Comparison of ENCODE assay signal across 17 cellular contexts in the genomic region with DNA sequence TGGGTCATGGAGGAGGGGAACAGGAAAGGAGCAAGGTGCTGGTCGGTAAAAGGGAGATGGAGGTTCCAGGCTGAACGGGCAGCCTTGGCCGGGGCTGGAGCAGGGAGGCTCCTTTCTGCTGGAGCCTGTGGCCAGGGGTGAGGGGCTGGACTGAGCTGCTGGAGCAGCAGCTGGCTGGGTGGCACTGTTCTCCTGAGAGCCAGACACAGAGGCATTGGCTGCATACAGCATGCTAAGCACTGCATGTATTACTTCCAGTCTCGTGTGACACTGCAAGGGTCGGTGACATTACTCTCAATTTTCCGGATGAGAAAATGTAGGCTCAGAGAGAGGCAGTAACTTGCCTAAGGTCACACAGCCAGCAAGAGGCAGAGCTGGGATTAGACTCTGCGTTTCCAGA. TPM values are rescaled to one million over a fixed set of nuclear protein-coding genes. Genes with fewer than 3 reads are reported as not detected.
DNase-seq lines count a peak whose midpoint lies in the region; ATAC-seq, FAIRE-seq and TF ChIP-seq lines count a peak whose summit lies in the region.
"Had no signal": no experiment of that assay in that cellular context is flagged by ENCODE, and none has a peak within 500 bp of the region (broad histone marks: within the 10 kb centered on the region; RNA-seq: fewer than 3 reads in every experiment).

No MANE protein-coding gene starts in this region.

- POLR2A ChIA-PET in K562 (lab: Yijun Ruan, JAX): no interaction called here
- POLR2A ChIA-PET in PC-9 (lab: Charles Lee; ENCODE audit: unreplicated experiment): no interaction called here

- in situ Hi-C loops in K562 (cut with MboI): loop anchor here (25.0 kb wide), 1 partner anchor 1266 kb away; no protein-coding TSS in a partner anchor

- H3K27me3 Mint-ChIP-seq in natural killer cell (ENCODE audit: low read depth in 2 of 2): peaks cover 0 to 6% of the 10 kb centered on the region in 2 donors

- peak overlapping the region; percentile 49 for H3K4me3 Mint-ChIP-seq in natural killer cell

- H3K4me1 ChIP-seq in right cardiac atrium (ENCODE audit: control insufficient read depth, insufficient read depth, low read length) (no peaks in the 10 kb centered on the region), K562 (replicated peaks in 1 of 2; ENCODE audit: control insufficient read depth in 2 of 2, insufficient read depth in 2 of 2, low read length in 2 of 2) (peaks cover 0 to 32% of the 10 kb centered on the region in 2 experiments; a peak in 2 of 5 replicates), PC-9 (replicated peaks; ENCODE audit: insufficient read depth) (no peaks in the 10 kb centered on the region)
- H3K4me1 ChIP-seq: BE2C, SJCRH30 had no signal

- no peak for TF ChIP-seq RAD21 in K562 (CRISPR knock-in tag; conservative IDR thresholded peaks at IDR 0.05 in 1 of 2, IDR thresholded peaks at IDR 0.05 in 1 of 2)

- no TSS peak for BruUV-seq in K562 (replicated peaks; lab: Mats Ljungman, UMichigan)
- BruUV-seq in PC-9 (replicated peaks; lab: Mats Ljungman, UMichigan): no TSS peak

- H3K79me2 ChIP-seq in K562 (ENCODE audit: control insufficient read depth, insufficient read depth, low read length): no peaks in the 10 kb centered on the region
- no peaks in the 10 kb centered on the region for H3K79me2 ChIP-seq in PC-9 (ENCODE audit: low read depth)

- H3K9me1 ChIP-seq in K562 (ENCODE audit: control insufficient read depth, insufficient read depth, low read length): no peaks in the 10 kb centered on the region

- TF ChIP-seq CTCF in K562 (IDR thresholded peaks at IDR 0.05 in 2 of 3, conservative IDR thresholded peaks at IDR 0.05 in 1 of 3; ENCODE audit: insufficient read depth in 2 of 3, low read depth in 1 of 3, low read length in 3 of 3) (no peak), natural killer cell (IDR thresholded peaks at IDR 0.05) (no peak), PC-9 (conservative IDR thresholded peaks at IDR 0.05) (no peak)

- WGBS in right cardiac atrium: 75% methylated on average over 7 of the region's 7 CpGs
- WGBS in K562 (ENCODE audit: insufficient coverage, low coverage, missing lambda C conversion rate): 0% methylated on average over 6 of the region's 7 CpGs

- peak overlapping the region; percentile 36 to 94 for H3K27ac Mint-ChIP-seq in natural killer cell

- FAIRE-seq in K562 (lab: Jason Lieb, UNC): no peak
- FAIRE-seq: H1 had no signal

- no peak for TF ChIP-seq EP300 in K562 (IDR thresholded peaks at IDR 0.05; ENCODE audit: low read length)

- CTCF ChIA-PET in K562 (lab: Yijun Ruan, JAX; ENCODE audit: low intra/inter-chr PET ratio) (no interaction called here), PC-9 (lab: Charles Lee) (no interaction called here)

- DNase-seq in Right ventricle myocardium superior (peak; percentile 3), right cardiac atrium (no peak), K562 (ENCODE audit: extremely low read depth in 1 of 4, low spot score in 3 of 4) (no peak), natural killer cell (no peak), glomerular visceral epithelial cell (ENCODE audit: extremely low spot score) (no peak), PC-9 (no peak), cerebellar nuclear complex (lab: John Stamatoyannopoulos, UW) (no peak)
- DNase-seq: BE2C, DMS79 treated with DMSO at 0.1 percent for 48 hours, NCI-H1417, NCI-H187 treated with DMSO at 0.1 percent for 48 hours, NCI-H345, NCI-H524 treated with DMSO at 0.1 percent for 48 hours, PC-3, SJCRH30 had no signal

- H3K36me3 Mint-ChIP-seq in natural killer cell: peaks cover 8% of the 10 kb centered on the region

- H4K20me1 ChIP-seq in K562 (replicated peaks; ENCODE audit: control insufficient read depth, insufficient read depth, low read length) (0 out of 2 replicates have a peak, but pooled peaks cover 13% of the 10 kb centered on the region), PC-9 (ENCODE audit: insufficient read depth) (no peaks in the 10 kb centered on the region)

- H3K9me3 Mint-ChIP-seq in natural killer cell: peaks cover 5 to 6% of the 10 kb centered on the region in 2 donors

- no peak overlapping the region for H3K4me2 ChIP-seq in K562 (ENCODE audit: insufficient read depth, low read length)
- no peak overlapping the region for H3K4me2 ChIP-seq in PC-9
- H3K4me2 ChIP-seq: KMS-11 had no signal

- no peak overlapping the region for H3K4me3 ChIP-seq in right cardiac atrium (ENCODE audit: low read length)
- H3K4me3 ChIP-seq in K562: no peak overlapping the region
- H3K4me3 ChIP-seq in PC-9: no peak overlapping the region
- H3K4me3 ChIP-seq: SJCRH30 had no signal

- no peaks in the 10 kb centered on the region for H3F3A ChIP-seq in PC-9 (ENCODE audit: insufficient read depth, low read depth)

- ATAC-seq in Right ventricle myocardium superior (ENCODE audit: poor library complexity): no peak
- no peak for ATAC-seq in right cardiac atrium
- ATAC-seq in K562: no peak
- no peak for ATAC-seq in natural killer cell
- ATAC-seq: PC-3 had no signal

- intact Hi-C loops in Right ventricle myocardium superior (cut with DNase I): no loop called here
- intact Hi-C loops in right cardiac atrium (cut with DNase I): no loop called here
- intact Hi-C loops in K562 (cut with micrococcal nuclease): no loop called here
- intact Hi-C loops in natural killer cell (cut with micrococcal nuclease): no loop called here
- intact Hi-C loops in PC-9 (cut with micrococcal nuclease; ENCODE audit: unreplicated experiment): loop anchor here (5.0 kb wide), 1 partner anchor 399 kb away; no protein-coding TSS in a partner anchor

- no peaks in the 10 kb centered on the region for H3K9me3 ChIP-seq in right cardiac atrium (ENCODE audit: control insufficient read depth, low read length)
- no peaks in the 10 kb centered on the region for H3K9me3 ChIP-seq in K562 (replicated peaks; ENCODE audit: control insufficient read depth, insufficient read depth, low read depth, low read length)
- no peaks in the 10 kb centered on the region; the same call in 1 of the 2 replicates for H3K9me3 ChIP-seq in PC-9 (ENCODE audit: insufficient read depth, low read depth)

- no peak overlapping the region for H2AFZ ChIP-seq in K562 (ENCODE audit: low read depth, low read length)
- no peak overlapping the region for H2AFZ ChIP-seq in PC-9

- no peaks in the 10 kb centered on the region for H3K36me3 ChIP-seq in K562 (ENCODE audit: control insufficient read depth, insufficient read depth, low read length)
- H3K36me3 ChIP-seq in PC-9 (ENCODE audit: low read depth): no peaks in the 10 kb centered on the region
- H3K36me3 ChIP-seq: BE2C had no signal

- TF ChIP-seq POLR2A in K562 (conservative IDR thresholded peaks at IDR 0.05): no peak

- peaks cover 45 to 47% of the 10 kb centered on the region in 2 donors for H3K4me1 Mint-ChIP-seq in natural killer cell

- H3K27me3 ChIP-seq in right cardiac atrium (ENCODE audit: control insufficient read depth, insufficient read depth) (no peaks in the 10 kb centered on the region), K562 (ENCODE audit: control insufficient read depth in 2 of 2, insufficient read depth in 2 of 2, low read length in 2 of 2) (peaks cover 35 to 78% of the 10 kb centered on the region in 2 experiments; a peak in 4 of 5 replicates), PC-9 (ENCODE audit: insufficient read depth, low read depth) (no peaks in the 10 kb centered on the region)
- H3K27me3 ChIP-seq: BE2C, SJCRH30 had no signal

- H3K27ac ChIP-seq in right cardiac atrium (ENCODE audit: low read length) (no peak overlapping the region), K562 (ENCODE audit: extremely low read depth, low read depth, low read length) (no peak overlapping the region), PC-9 (no peak overlapping the region)
- H3K27ac ChIP-seq: KMS-11, SJCRH30 had no signal

- no peak overlapping the region for H3K9ac ChIP-seq in K562 (ENCODE audit: insufficient read depth in 1 of 2, low read depth in 2 of 2, low read length in 2 of 2)
- H3K9ac ChIP-seq: KMS-11 had no signal

- H3K9me2 ChIP-seq in PC-9 (ENCODE audit: insufficient read depth): no peaks in the 10 kb centered on the region

TF ChIP-seq in K562, 482 proteins besides CTCF, POLR2A, EP300 and RAD21:
- TF ChIP-seq ZNF655 (CRISPR knock-in tag; IDR thresholded peaks at IDR 0.05) (no peak), ZFP36 (IDR thresholded peaks at IDR 0.05; ENCODE audit: low read depth, low read length, partially characterized antibody) (peak; percentile 12), ZFPM2 (CRISPR knock-in tag; IDR thresholded peaks at IDR 0.05) (no peak), BCOR (IDR thresholded peaks at IDR 0.05) (peak; percentile 28; the same call in 1 of the 2 replicates)

RNA-seq across cellular contexts. Expression of gene RGMA, which starts 42.3 kb away (rescaled TPM):
- 25.0 TPM for total RNA-seq in Right ventricle myocardium superior
- 10 to 100 TPM in 3 of 4 donors, 1 to 10 TPM in 1; 9.2 to 16.4 (median 12.8) TPM for total RNA-seq in right cardiac atrium
- polyA plus RNA-seq in right cardiac atrium: 10.8 TPM
- not detected in 2 replicates for total RNA-seq in K562 (2011; cell fraction: chromatin; rRNA removed; ENCODE audit: low replicate concordance)
- 0.53 TPM in 1 of 2 replicates, not detected in the other for total RNA-seq in K562 (2011; cell fraction: nucleolus; rRNA removed)
- total RNA-seq in K562 (2011; cell fraction: nucleoplasm; rRNA removed): not detected in 2 replicates
- total RNA-seq in K562 (2014; rRNA removed): 0.05 TPM in 1 of 2 replicates, not detected in the other
- not detected in 2 replicates for total RNA-seq in K562 (2014; rRNA removed; fragmentation: Illumina TruSeq; extraction: Trizol)
- not detected in 2 replicates for total RNA-seq in K562 (2015; rRNA removed; fragmentation: Illumina TruSeq; extraction: Trizol)
- 0.04 TPM in 1 of 2 replicates, not detected in the other for total RNA-seq in K562 (2021)
- not detected in 2 replicates for polyA plus RNA-seq in K562 (2011; rRNA removed)
- polyA plus RNA-seq in K562 (2011; cell fraction: cytosol; rRNA removed): not detected in 2 replicates
- polyA plus RNA-seq in K562 (2011; cell fraction: nucleus; rRNA removed): not detected in 2 replicates
- polyA plus RNA-seq in K562 (2012): 0.12 and 0.28 TPM in 2 replicates
- polyA plus RNA-seq in K562 (2014; fragmentation: Illumina TruSeq; extraction: Trizol): not detected in 2 replicates
- polyA plus RNA-seq in K562 (2014; fragmentation: Nextera tagmentation; extraction: Ambion mirVana): under 1 TPM; 0.03 TPM
- polyA plus RNA-seq in K562 (2014; rRNA removed): not detected in 2 replicates
- not detected in 2 replicates for polyA minus RNA-seq in K562 (2011; rRNA and poly(A)+ RNA removed)
- not detected in 2 replicates for polyA minus RNA-seq in K562 (2011; cell fraction: cytosol; rRNA and poly(A)+ RNA removed)
- polyA minus RNA-seq in K562 (2011; cell fraction: nucleus; rRNA and poly(A)+ RNA removed): not detected in 2 replicates
- total RNA-seq in natural killer cell: not detected
- total RNA-seq in PC-9 (2021): 3.3 and 3.6 TPM in 2 replicates
